28 cellular contexts compared by ENCODE assay signal in the genomic region with DNA sequence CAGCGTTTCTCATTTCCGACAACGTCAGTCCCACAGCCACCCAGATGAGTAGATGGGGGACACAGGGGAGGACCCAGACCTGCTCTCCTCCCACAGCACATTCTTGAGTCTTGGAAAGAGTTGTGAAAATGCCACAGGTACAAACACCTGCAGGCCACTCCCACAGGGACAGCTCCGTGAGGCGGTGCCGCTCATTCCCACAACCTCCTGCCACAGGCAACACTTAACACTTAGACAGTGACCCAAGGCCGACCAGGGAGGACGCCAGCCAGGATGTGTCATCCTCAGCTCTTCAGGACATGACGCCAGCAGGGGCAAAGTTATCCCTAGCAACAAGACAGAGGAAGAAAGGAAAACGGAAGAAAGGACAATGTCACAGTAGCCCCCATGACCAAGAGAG.
"Had no signal": no experiment of that assay in that cellular context is flagged by ENCODE, and none has a peak within 500 bp of the region (broad histone marks: within the 10 kb centered on the region; RNA-seq: fewer than 3 reads in every experiment).

No MANE protein-coding gene starts in this region.

- H3K36me3 ChIP-seq: colonic mucosa, ovary, prostate gland, right atrium auricular region, suprapubic skin, tibial nerve, uterus had no signal

- H3K9me3 ChIP-seq: colonic mucosa, ovary, prostate gland, right atrium auricular region, suprapubic skin, tibial nerve, uterus had no signal

- H3K4me3 ChIP-seq: colonic mucosa, dorsolateral prefrontal cortex, ovary, prostate gland, right atrium auricular region, suprapubic skin, tibial nerve, uterus had no signal

- H3K27ac ChIP-seq: colonic mucosa, dorsolateral prefrontal cortex, ovary, prostate gland, right atrium auricular region, suprapubic skin, tibial nerve, uterus had no signal

- FAIRE-seq: astrocyte, endothelial cell of umbilical vein, frontal cortex had no signal

- H3K27me3 ChIP-seq: colonic mucosa, ovary, right atrium auricular region, uterus had no signal

- H3K4me1 ChIP-seq: colonic mucosa, prostate gland, right atrium auricular region, suprapubic skin, tibial nerve, uterus had no signal

- DNase-seq: activated B cell treated with CpG ODN at 0.5 μM for 24 hours; activated CD4-positive, alpha-beta T cell treated with anti-CD3 and anti-CD28 coated beads for 36 hours; activated CD4-positive, alpha-beta T cell treated with anti-CD3 and anti-CD28 coated beads, Interleukin-2, amount 50 U/mL, for 4 hours; activated CD8-positive, alpha-beta memory T cell treated with anti-CD3 and anti-CD28 coated beads for 24 hours; activated CD8-positive, alpha-beta memory T cell treated with anti-CD3 and anti-CD28 coated beads, Interleukin-2, amount 50 U/mL, for 48 hours; activated naive CD4-positive, alpha-beta T cell; activated T-cell treated with anti-CD3 and anti-CD28 coated beads, Interleukin-2, amount 50 U/mL, for 4 hours; colonic mucosa; dorsolateral prefrontal cortex; effector memory CD8-positive, alpha-beta T cell; glutamatergic neuron; hippocampal formation; mesendoderm; naive thymus-derived CD8-positive, alpha-beta T cell; ovary; stimulated activated CD4-positive, alpha-beta T cell treated with anti-CD3 and anti-CD28 coated beads, Interleukin-2, amount 100 ng/mL, for 24 hours; stimulated activated naive CD8-positive, alpha-beta T cell treated with anti-CD3 and anti-CD28 coated beads, Interleukin-15, amount 100 ng/mL, for 72 hours; T1000; uterus had no signal

- ATAC-seq: activated CD4-positive, alpha-beta T cell treated with anti-CD3 and anti-CD28 coated beads for 36 hours; activated T-cell treated with anti-CD3 and anti-CD28 coated beads, Interleukin-2, amount 50 U/mL, for 4 hours; effector memory CD8-positive, alpha-beta T cell; esophagus mucosa; naive thymus-derived CD8-positive, alpha-beta T cell; stimulated activated effector memory CD8-positive, alpha-beta T cell treated with anti-CD3 and anti-CD28 coated beads, Interleukin-12 subunit alpha, Interleukin-12 subunit beta, amount 100 ng/mL, for 72 hours; stimulated activated naive CD8-positive, alpha-beta T cell treated with anti-CD3 and anti-CD28 coated beads, Interleukin-15, amount 100 ng/mL, for 72 hours had no signal
